In genomic region chr7:151519045-151519764, GRCh38 we compare ENCODE assay signal across 8 cellular contexts. TPM values are rescaled to one million over a fixed set of nuclear protein-coding genes. Genes with fewer than 3 reads are reported as not detected.
A peak's percentile ranks its signal among the peaks of the same experiment; 100 is the strongest.
DNase-seq lines count a peak whose midpoint lies in the region; ATAC-seq and TF ChIP-seq lines count a peak whose summit lies in the region.
"Not testable (repeated sequence)": the region's sequence is repeated elsewhere in the genome, so short reads cannot be mapped to it uniquely, and the experiment has no call there.

No MANE protein-coding gene starts in this region.

- H3K4me3 ChIP-seq in ACC112 (ENCODE audit: low read depth, low read length) (peak overlapping the region; percentile 83), right lobe of liver (peak overlapping the region; percentile 57 to 78 (median 73))

- not testable (repeated sequence) for H2AFZ ChIP-seq in ACC112 (ENCODE audit: low read length, unreplicated experiment)

- ATAC-seq in GM18909 (IDR thresholded peaks at IDR 0.05; ENCODE audit: poor library complexity, unreplicated experiment) (peak; percentile 56), HG03039 (IDR thresholded peaks at IDR 0.05; ENCODE audit: unreplicated experiment) (peak; percentile 37), right lobe of liver (peak; percentile 70 to 80 (median 78))

- not testable (repeated sequence) for H3K27me3 ChIP-seq in ACC112 (ENCODE audit: insufficient read depth, low read length); right lobe of liver

- peak; percentile 87 for TF ChIP-seq POLR2A in right lobe of liver (IDR thresholded peaks at IDR 0.05)

- 0% methylated on average over 5 of the region's 113 CpGs for WGBS in right lobe of liver (ENCODE audit: insufficient coverage, low coverage, low lambda C conversion rate, missing lambda C conversion rate)

- H3K36me3 ChIP-seq in ACC112 (ENCODE audit: insufficient read depth, low read length); right lobe of liver: not testable (repeated sequence)

- H3K9me3 ChIP-seq in right lobe of liver = not testable (repeated sequence)

- not testable (repeated sequence) for H3K4me1 ChIP-seq in ACC112 (ENCODE audit: control insufficient read depth, insufficient read depth, low read length, unreplicated experiment)
- H3K4me1 ChIP-seq in right lobe of liver = peaks cover 0 to 20% (median 8%) of the 10 kb centered on the region in 4 donors

- intact Hi-C loops in right lobe of liver (cut with DNase I) = not testable (repeated sequence)

- peaks cover 50% of the 10 kb centered on the region for H3K79me2 ChIP-seq in ACC112 (ENCODE audit: control insufficient read depth, insufficient read depth, low read length, unreplicated experiment)

- DNase-seq in NK-92 treated with Interleukin-12 subunit alpha and Interleukin-12 subunit beta, amount 100 ng/mL, for 24 hours (lab: John Stamatoyannopoulos, UW) = peak; percentile 57
- DNase-seq in activated CD8-positive, alpha-beta memory T cell treated with anti-CD3 and anti-CD28 coated beads, Interleukin-2, amount 50 U/mL, for 4 hours = peak; percentile 65
- peak; percentile 54 for DNase-seq in effector CD4-positive, alpha-beta T cell
- peak; percentile 69 to 77 (median 71) for DNase-seq in right lobe of liver
- peak; percentile 15 to 43 (median 32) for DNase-seq in stimulated activated CD4-positive, alpha-beta T cell treated with anti-CD3 and anti-CD28 coated beads, Interleukin-1b, Interleukin-23, amount 100 ng/mL, for 24 hours (ENCODE audit: low read depth in 4 of 4, low spot score in 1 of 4)

- H3K27ac ChIP-seq in ACC112 (ENCODE audit: low read depth, low read length) (peak overlapping the region; percentile 93), right lobe of liver (peak overlapping the region; percentile 97 to 99 (median 99))

- TF ChIP-seq CTCF in right lobe of liver (IDR thresholded peaks at IDR 0.05) = peak in 1 of 4 donors; percentile 34

RNA-seq across cellular contexts. Expression of gene RHEB, which starts 0.5 kb away (rescaled TPM):
- total RNA-seq in right lobe of liver = 10 to 100 TPM; 33.4 to 55.3 (median 49.7) TPM

Comparison
In these comparisons a context has a peak if more than half of its experiments do, and no peak if none do; other contexts are left out.
1. Peak in every context shown above with its lines: DNase-seq, ATAC-seq, H3K4me3 ChIP-seq and H3K27ac ChIP-seq.